Comparison of ENCODE assay signal across 23 cellular contexts in genomic region chr12:120130011-120130410, GRCh38.
"Had no signal": no experiment of that assay in that cellular context is flagged by ENCODE, and none has a peak within 500 bp of the region (broad histone marks: within the 10 kb centered on the region; RNA-seq: fewer than 3 reads in every experiment).

No MANE protein-coding gene starts in this region.

- H3K9me3 ChIP-seq: adrenal gland, body of pancreas, Peyer's patch had no signal

- H3K27me3 Mint-ChIP-seq: activated B cell treated with CpG ODN at 0.5 μM for 24 hours; activated CD4-positive, alpha-beta memory T cell treated with anti-CD3 and anti-CD28 coated beads for 36 hours; activated CD4-positive, alpha-beta T cell treated with anti-CD3 and anti-CD28 coated beads, Interleukin-2, amount 10 ng/mL, durations not matched to agents 7 days and 5 days; activated naive CD8-positive, alpha-beta T cell treated with anti-CD3 and anti-CD28 coated beads, Interleukin-2, amount 10 ng/mL, durations not matched to agents 7 days and 5 days had no signal

- DNase-seq: activated B cell treated with CpG ODN at 0.5 μM for 24 hours; activated CD4-positive, alpha-beta memory T cell treated with anti-CD3 and anti-CD28 coated beads for 36 hours; activated CD4-positive, alpha-beta T cell treated with anti-CD3 and anti-CD28 coated beads, Interleukin-2, amount 10 ng/mL, durations not matched to agents 7 days and 5 days; activated CD8-positive, alpha-beta memory T cell treated with anti-CD3 and anti-CD28 coated beads, Interleukin-2, amount 50 U/mL, for 4 hours; activated naive CD4-positive, alpha-beta T cell treated with anti-CD3 and anti-CD28 coated beads, Interleukin-2, amount 50 U/mL, for 16 hours; activated naive CD8-positive, alpha-beta T cell treated with anti-CD3 and anti-CD28 coated beads, Interleukin-2, amount 10 ng/mL, durations not matched to agents 7 days and 5 days; activated T-cell treated with anti-CD3 and anti-CD28 coated beads, Interleukin-2, amount 50 U/mL, for 72 hours; adrenal gland; anterior cingulate cortex; body of pancreas; Karpas-422; MM.1S; NCI-H1105; NCI-H1436; NCI-H1694 treated with DMSO at 0.1 percent for 48 hours; NCI-H2029 treated with DMSO at 0.1 percent for 48 hours; NCI-H524; Peyer's patch; SHP77 treated with DMSO at 0.1 percent for 48 hours; T-helper 9 cell had no signal

- H3K27me3 ChIP-seq: adrenal gland, body of pancreas, Peyer's patch had no signal

- H3K4me3 Mint-ChIP-seq: activated B cell treated with CpG ODN at 0.5 μM for 24 hours; activated CD4-positive, alpha-beta memory T cell treated with anti-CD3 and anti-CD28 coated beads for 36 hours; activated CD4-positive, alpha-beta T cell treated with anti-CD3 and anti-CD28 coated beads, Interleukin-2, amount 10 ng/mL, durations not matched to agents 7 days and 5 days; activated naive CD8-positive, alpha-beta T cell treated with anti-CD3 and anti-CD28 coated beads, Interleukin-2, amount 10 ng/mL, durations not matched to agents 7 days and 5 days; activated T-cell treated with anti-CD3 and anti-CD28 coated beads, Interleukin-2, amount 50 U/mL, for 72 hours; T-helper 1 cell treated with Interleukin-12 subunit alpha and Interleukin-12 subunit beta and Interleukin-4 antibody, amounts not matched to agents 30 μg/mL and 1 μg/mL, for 36 hours had no signal

- ATAC-seq: activated T-cell treated with anti-CD3 and anti-CD28 coated beads, Interleukin-2, amount 50 U/mL, for 72 hours; body of pancreas; K562 had no signal

- H3K4me3 ChIP-seq: adrenal gland, body of pancreas, K562, Peyer's patch had no signal

- H3K9me3 Mint-ChIP-seq: activated B cell treated with CpG ODN at 0.5 μM for 24 hours; activated CD4-positive, alpha-beta memory T cell treated with anti-CD3 and anti-CD28 coated beads for 36 hours; activated CD4-positive, alpha-beta T cell treated with anti-CD3 and anti-CD28 coated beads, Interleukin-2, amount 10 ng/mL, durations not matched to agents 7 days and 5 days; activated naive CD8-positive, alpha-beta T cell treated with anti-CD3 and anti-CD28 coated beads, Interleukin-2, amount 10 ng/mL, durations not matched to agents 7 days and 5 days; activated T-cell treated with anti-CD3 and anti-CD28 coated beads, Interleukin-2, amount 50 U/mL, for 72 hours; T-helper 1 cell treated with Interleukin-12 subunit alpha and Interleukin-12 subunit beta and Interleukin-4 antibody, amounts not matched to agents 30 μg/mL and 1 μg/mL, for 36 hours had no signal

- H3K27ac ChIP-seq: adrenal gland, body of pancreas, Peyer's patch, RWPE1 had no signal

- H3K27ac Mint-ChIP-seq: activated B cell treated with CpG ODN at 0.5 μM for 24 hours; activated CD4-positive, alpha-beta T cell treated with anti-CD3 and anti-CD28 coated beads, Interleukin-2, amount 10 ng/mL, durations not matched to agents 7 days and 5 days; T-helper 1 cell treated with Interleukin-12 subunit alpha and Interleukin-12 subunit beta and Interleukin-4 antibody, amounts not matched to agents 30 μg/mL and 1 μg/mL, for 36 hours had no signal

- H3K4me1 ChIP-seq: body of pancreas had no signal
